Comparison of ENCODE assay signal across 8 cellular contexts in genomic region chr19:38877781-38878574, GRCh38. TPM values are rescaled to one million over a fixed set of nuclear protein-coding genes. Genes with fewer than 3 reads are reported as not detected.
DNase-seq lines count a peak whose midpoint lies in the region; ATAC-seq and TF ChIP-seq lines count a peak whose summit lies in the region.

Gene RINL, minus strand, starts transcription at chr19:38878275. Its CDS starts 1,533 bp downstream, at chr19:38876742.

- no peak for TF ChIP-seq CTCF in heart left ventricle (IDR thresholded peaks at IDR 0.05)

- peak within 1 kb of the TSS in 3 of 12 donors; percentile 17 to 49 (median 25) for H3K4me3 ChIP-seq in heart left ventricle

- no peak for TF ChIP-seq POLR2A in heart left ventricle (IDR thresholded peaks at IDR 0.05)

- H3K27me3 ChIP-seq in heart left ventricle, result no peaks in the 10 kb centered on the region

- intact Hi-C loops in heart left ventricle (cut with DNase I), result no loop called here

- peaks cover 0 to 22% (median 10%) of the 10 kb centered on the region in 12 donors for H3K4me1 ChIP-seq in heart left ventricle

- peak within 1 kb of the TSS in 11 of 12 donors; percentile 5 to 93 (median 61) for H3K27ac ChIP-seq in heart left ventricle

- peaks cover 0 to 40% (median 34%) of the 10 kb centered on the region in 9 donors for H3K36me3 ChIP-seq in heart left ventricle

- H3K9me3 ChIP-seq in heart left ventricle, result no peaks in the 10 kb centered on the region

- peak; percentile 94 for DNase-seq in COLO668 (lab: John Stamatoyannopoulos, UW; ENCODE audit: unreplicated experiment)
- peak; percentile 66 for DNase-seq in NOMO-1 treated with dmso at 0.1 percent for 144 hours (lab: John Stamatoyannopoulos, UW; ENCODE audit: unreplicated experiment)
- peak; percentile 80 for DNase-seq in activated CD8-positive, alpha-beta memory T cell treated with anti-CD3 and anti-CD28 coated beads, Interleukin-2, amount 50 U/mL, for 48 hours
- DNase-seq in heart left ventricle, result peak; percentile 26 to 58 (median 47)
- DNase-seq in stimulated activated CD4-positive, alpha-beta T cell treated with anti-CD3 and anti-CD28 coated beads, Interleukin-15, amount 100 ng/mL, for 24 hours, result peak; percentile 80
- DNase-seq in inferior parietal cortex (ENCODE audit: extremely low spot score), result no peak

- WGBS in heart left ventricle, 4 donors, result 44 to 55% (median 51%) methylated on average over 11 of the region's 11 CpGs

- peak; percentile 51 for ATAC-seq in HG02798 (IDR thresholded peaks at IDR 0.05; ENCODE audit: poor library complexity, unreplicated experiment)
- peak in 3 of 4 donors; percentile 25 to 61 (median 60) for ATAC-seq in heart left ventricle
- ATAC-seq in HG02852 (IDR thresholded peaks at IDR 0.05; ENCODE audit: unreplicated experiment), result no peak

RNA-seq across cellular contexts. Expression of gene RINL, which starts in this region (rescaled TPM):
- total RNA-seq in heart left ventricle, result 1 to 10 TPM; 1.6 to 5.7 (median 3.3) TPM
- polyA plus RNA-seq in heart left ventricle, result 10 to 100 TPM in 1 of 2 donors, 1 to 10 TPM in 1; 5.6 to 11.3 TPM
